11 cellular contexts compared by ENCODE assay signal in the genomic region with DNA sequence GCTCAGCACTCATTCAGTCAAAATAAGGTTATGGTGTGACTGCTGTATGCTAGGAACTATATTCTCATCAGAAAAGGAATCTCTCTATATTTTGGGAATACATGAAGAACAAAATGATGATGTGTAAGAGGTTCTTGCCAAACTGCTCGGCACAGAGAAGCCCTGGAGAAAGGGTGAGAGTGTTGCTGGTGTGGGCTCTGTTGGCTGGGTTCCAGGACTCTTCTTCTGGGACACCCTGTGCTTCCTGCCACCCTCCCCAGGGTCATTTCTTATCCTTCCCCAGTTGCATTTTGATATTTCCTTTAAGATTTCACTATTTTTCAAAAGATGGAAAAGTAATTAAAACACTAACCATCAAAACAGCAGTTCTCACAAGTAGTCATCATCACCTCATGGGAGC. TPM values are rescaled to one million over a fixed set of nuclear protein-coding genes. Genes with fewer than 3 reads are reported as not detected.
"Had no signal": no experiment of that assay in that cellular context is flagged by ENCODE, and none has a peak within 500 bp of the region (broad histone marks: within the 10 kb centered on the region; RNA-seq: fewer than 3 reads in every experiment).

No MANE protein-coding gene starts in this region.

- DNase-seq: GM23248, GOT3, H7, HFFc6 had no signal

- H3K27ac ChIP-seq: GM23248, HL-60 had no signal

- H3K4me3 ChIP-seq: GM23248, HAP-1 had no signal

- H3K9me3 ChIP-seq: HAP-1 had no signal

- ATAC-seq: HCT116, HepG2 had no signal

- H3K4me1 ChIP-seq: HAP-1 had no signal

- H3K9ac ChIP-seq: GM23248 had no signal

- H3K36me3 ChIP-seq: HAP-1 had no signal

RNA-seq across cellular contexts. Expression of a gene that starts 28.8 kb away (rescaled TPM):
- total RNA-seq: GM23248, HepG2, HFFc6, HT1080 had no signal
- polyA plus RNA-seq: GM23248, IgD-negative memory B cell had no signal

RNA-seq across cellular contexts. Expression of a gene that starts 33.1 kb away (rescaled TPM):
- total RNA-seq: GM23248, H4, H7, HepG2, HFFc6, HT1080 had no signal
- polyA plus RNA-seq: GM23248, HepG2, IgD-negative memory B cell had no signal
